18 cellular contexts compared by ENCODE assay signal in genomic region chr7:88628363-88629085, GRCh38.
DNase-seq lines count a peak whose midpoint lies in the region; ATAC-seq, FAIRE-seq and TF ChIP-seq lines count a peak whose summit lies in the region.
"Had no signal": no experiment of that assay in that cellular context is flagged by ENCODE, and none has a peak within 500 bp of the region (broad histone marks: within the 10 kb centered on the region; RNA-seq: fewer than 3 reads in every experiment).

No MANE protein-coding gene starts in this region.

- intact Hi-C loops in Right ventricle myocardium inferior (cut with DNase I), result no loop called here

- TF ChIP-seq POLR2A in GM12891 (IDR thresholded peaks at IDR 0.05; ENCODE audit: low read depth, low read length), result no peak

- peak; percentile 82 for FAIRE-seq in GM12891 (lab: Jason Lieb, UNC)
- FAIRE-seq: pancreas had no signal

- ATAC-seq in GM19372 (IDR thresholded peaks at IDR 0.05; ENCODE audit: low read depth, unreplicated experiment) (peak; percentile 94), HG02642 (IDR thresholded peaks at IDR 0.05; ENCODE audit: poor library complexity, unreplicated experiment) (peak; percentile 100), HG03342 (IDR thresholded peaks at IDR 0.05; ENCODE audit: unreplicated experiment) (peak; percentile 100), Right ventricle myocardium inferior (no peak)
- ATAC-seq: pancreas had no signal

- peak; percentile 6 for DNase-seq in GM12891 (ENCODE audit: insufficient read length, low spot score)
- DNase-seq in effector CD8-positive, alpha-beta T cell (lab: John Stamatoyannopoulos, UW), result no peak
- no peak for DNase-seq in HuH-7.5 (ENCODE audit: low spot score)
- no peak for DNase-seq in iPS-NIHi7 (ENCODE audit: extremely low spot score)
- DNase-seq in Right ventricle myocardium inferior (ENCODE audit: missing footprints), result no peak
- DNase-seq: ACHN; activated CD8-positive, alpha-beta memory T cell treated with anti-CD3 and anti-CD28 coated beads, Interleukin-2, amount 50 U/mL, for 4 hours; amniotic stem cell; DMS79 treated with DMSO at 0.1 percent for 48 hours; GOT3; NCI-H2107; pancreas; Peyer's patch; stimulated activated CD4-positive, alpha-beta T cell treated with anti-CD3 and anti-CD28 coated beads, Interleukin-2, amount 100 ng/mL, for 48 hours; T1000 had no signal

TF ChIP-seq in GM12891, 5 proteins besides CTCF, POLR2A, EP300 and RAD21:
- no peak for TF ChIP-seq TAF1 (IDR thresholded peaks at IDR 0.05; ENCODE audit: low read depth, low read length)
- no peak for TF ChIP-seq POU2F2 (IDR thresholded peaks at IDR 0.05; ENCODE audit: low read depth, low read length)
- TF ChIP-seq SPI1 (IDR thresholded peaks at IDR 0.05; ENCODE audit: low read depth, low read length), result peak; percentile 96
- no peak for TF ChIP-seq PAX5 (IDR thresholded peaks at IDR 0.05; ENCODE audit: insufficient read depth, low read length, severe bottlenecking)
